ENCODE assay signal across 15 cellular contexts in the genomic region with DNA sequence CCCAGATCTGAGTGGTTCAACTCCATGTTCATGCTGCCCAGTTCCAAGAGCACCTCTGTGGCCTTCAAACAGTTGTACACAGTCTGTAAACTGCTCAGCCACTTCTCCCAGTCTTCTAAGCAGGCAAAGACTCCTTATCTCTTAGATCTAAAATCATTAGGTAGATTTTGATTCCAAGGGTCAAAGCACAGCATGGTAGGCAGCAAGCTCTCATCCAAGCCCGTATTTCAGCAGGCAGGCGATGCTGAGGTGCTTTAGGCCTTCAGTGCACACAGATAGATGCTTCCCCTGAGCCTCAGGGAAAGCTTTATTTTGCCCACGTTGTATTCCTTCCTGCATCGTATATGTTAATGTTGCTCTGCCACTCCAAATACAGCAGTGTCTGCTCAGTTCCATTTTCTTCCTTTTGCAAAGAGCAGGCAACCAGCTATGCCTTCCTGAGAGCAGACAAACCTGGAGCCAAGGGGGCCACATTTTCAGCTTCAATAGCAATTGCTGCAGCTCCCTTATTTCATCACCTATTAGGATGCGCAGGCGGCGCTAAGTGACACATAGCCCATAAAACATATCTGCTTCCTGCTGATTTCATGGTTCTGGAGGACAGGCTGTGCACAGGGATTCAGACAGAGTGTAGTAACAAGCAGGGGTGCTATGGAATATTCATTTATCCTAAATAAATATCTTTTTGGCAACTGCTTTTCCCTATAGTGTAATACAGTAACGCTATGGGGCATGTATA.
A peak's percentile ranks its signal among the peaks of the same experiment; 100 is the strongest.
DNase-seq lines count a peak whose midpoint lies in the region; ATAC-seq and TF ChIP-seq lines count a peak whose summit lies in the region.
"Had no signal": no experiment of that assay in that cellular context is flagged by ENCODE, and none has a peak within 500 bp of the region (broad histone marks: within the 10 kb centered on the region; RNA-seq: fewer than 3 reads in every experiment).

No MANE protein-coding gene starts in this region.

- no peak for TF ChIP-seq CTCF in endodermal cell (conservative IDR thresholded peaks at IDR 0.05)
- no peak for TF ChIP-seq CTCF in nephron (IDR thresholded peaks at IDR 0.05; ENCODE audit: unreplicated experiment in 3 of 3)
- no peak for TF ChIP-seq CTCF in PC-9 (conservative IDR thresholded peaks at IDR 0.05)
- no peak for TF ChIP-seq CTCF in prostate gland (IDR thresholded peaks at IDR 0.05)

- H3K4me3 ChIP-seq in endodermal cell (ENCODE audit: low read length): no peak overlapping the region
- no peak overlapping the region for H3K4me3 ChIP-seq in PC-9
- H3K4me3 ChIP-seq in prostate gland: no peak overlapping the region

- H3K36me3 ChIP-seq in endodermal cell (ENCODE audit: control insufficient read depth, insufficient read depth, low read length): no peaks in the 10 kb centered on the region
- no peaks in the 10 kb centered on the region for H3K36me3 ChIP-seq in PC-9 (ENCODE audit: low read depth)
- H3K36me3 ChIP-seq in prostate gland: no peaks in the 10 kb centered on the region

- H3K27ac ChIP-seq in endodermal cell (ENCODE audit: low read depth, low read length) (peak overlapping the region; percentile 36), PC-9 (no peak overlapping the region), prostate gland (no peak overlapping the region)

- H3K9ac ChIP-seq in endodermal cell (ENCODE audit: extremely low read depth, low read length, poor library complexity, severe bottlenecking): no peak overlapping the region

- no peak for ATAC-seq in GM19328 (IDR thresholded peaks at IDR 0.05; ENCODE audit: unreplicated experiment)
- ATAC-seq: natural killer cell; stimulated activated naive CD8-positive, alpha-beta T cell treated with anti-CD3 and anti-CD28 coated beads, Interleukin-15, amount 100 ng/mL, for 72 hours had no signal

- no peak overlapping the region for H3K4me2 ChIP-seq in PC-9

- H3K9me3 Mint-ChIP-seq in endodermal cell (peaks cover 5% of the 10 kb centered on the region), nephron (no peaks in the 10 kb centered on the region)
- H3K9me3 Mint-ChIP-seq: activated naive CD4-positive, alpha-beta T cell treated with anti-CD3 and anti-CD28 coated beads, Interleukin-2, amount 50 U/mL, for 24 hours; natural killer cell; stimulated activated naive CD8-positive, alpha-beta T cell treated with anti-CD3 and anti-CD28 coated beads, Interleukin-15, amount 100 ng/mL, for 72 hours had no signal

- intact Hi-C loops in PC-9 (cut with micrococcal nuclease; ENCODE audit: unreplicated experiment) (no loop called here), prostate gland (cut with DNase I) (no loop called here)

- DNase-seq in COLO668 (lab: John Stamatoyannopoulos, UW; ENCODE audit: unreplicated experiment) (peak; percentile 3), MV-4-11 (lab: John Stamatoyannopoulos, UW) (peak; percentile 57), endodermal cell (no peak), PC-9 (no peak), prostate gland (ENCODE audit: low spot score) (no peak)
- DNase-seq in activated CD4-positive, alpha-beta T cell treated with anti-CD3 and anti-CD28 coated beads, Interleukin-2, amount 50 U/mL, for 1 hour: no peak
- DNase-seq: activated CD4-positive, alpha-beta T cell treated with anti-CD3 and anti-CD28 coated beads for 48 hours; Calu3; natural killer cell; NCI-H226; stimulated activated CD4-positive, alpha-beta T cell treated with anti-CD3 and anti-CD28 coated beads, Interleukin-1b, Interleukin-23, amount 100 ng/mL, for 48 hours; stimulated activated naive CD8-positive, alpha-beta T cell treated with anti-CD3 and anti-CD28 coated beads, Interleukin-15, amount 100 ng/mL, for 72 hours had no signal

- no peak for TF ChIP-seq POLR2A in prostate gland (IDR thresholded peaks at IDR 0.05)

- no peak overlapping the region for H2AFZ ChIP-seq in PC-9

- H3K27me3 ChIP-seq in endodermal cell (ENCODE audit: control insufficient read depth, insufficient read depth, low read length, poor library complexity, severe bottlenecking) (no peaks in the 10 kb centered on the region), PC-9 (ENCODE audit: insufficient read depth, low read depth) (no peaks in the 10 kb centered on the region), prostate gland (replicated peaks; ENCODE audit: insufficient read depth) (no peaks in the 10 kb centered on the region)

- H3K27me3 Mint-ChIP-seq in endodermal cell (ENCODE audit: insufficient read depth) (peaks cover 6% of the 10 kb centered on the region), nephron (ENCODE audit: low read depth) (no peaks in the 10 kb centered on the region)
- H3K27me3 Mint-ChIP-seq: activated naive CD4-positive, alpha-beta T cell treated with anti-CD3 and anti-CD28 coated beads, Interleukin-2, amount 50 U/mL, for 24 hours; stimulated activated naive CD8-positive, alpha-beta T cell treated with anti-CD3 and anti-CD28 coated beads, Interleukin-15, amount 100 ng/mL, for 72 hours had no signal

- H3K4me1 ChIP-seq in endodermal cell (ENCODE audit: control insufficient read depth, insufficient read depth, low read length) (peaks cover 33% of the 10 kb centered on the region), PC-9 (replicated peaks; ENCODE audit: insufficient read depth) (no peaks in the 10 kb centered on the region), prostate gland (replicated peaks) (no peaks in the 10 kb centered on the region)

- H3K36me3 Mint-ChIP-seq in endodermal cell (ENCODE audit: low read depth) (peaks cover 5% of the 10 kb centered on the region), nephron (ENCODE audit: low read depth) (peaks cover 13% of the 10 kb centered on the region)
- H3K36me3 Mint-ChIP-seq: natural killer cell had no signal

- CTCF ChIA-PET in PC-9 (lab: Charles Lee): no interaction called here

- H3K27ac Mint-ChIP-seq in endodermal cell (no peak overlapping the region), nephron (peak overlapping the region; percentile 76 to 95 (median 91))
- H3K27ac Mint-ChIP-seq: activated naive CD4-positive, alpha-beta T cell treated with anti-CD3 and anti-CD28 coated beads, Interleukin-2, amount 50 U/mL, for 24 hours; natural killer cell; stimulated activated naive CD8-positive, alpha-beta T cell treated with anti-CD3 and anti-CD28 coated beads, Interleukin-15, amount 100 ng/mL, for 72 hours had no signal

- no peak overlapping the region for H3K4me3 Mint-ChIP-seq in endodermal cell
- H3K4me3 Mint-ChIP-seq in nephron: no peak overlapping the region
- H3K4me3 Mint-ChIP-seq: activated naive CD4-positive, alpha-beta T cell treated with anti-CD3 and anti-CD28 coated beads, Interleukin-2, amount 50 U/mL, for 24 hours; natural killer cell; stimulated activated naive CD8-positive, alpha-beta T cell treated with anti-CD3 and anti-CD28 coated beads, Interleukin-15, amount 100 ng/mL, for 72 hours had no signal

- peaks cover 14% of the 10 kb centered on the region; the same call in 1 of the 2 replicates for H3K79me2 ChIP-seq in PC-9 (ENCODE audit: low read depth)

- no peaks in the 10 kb centered on the region for H3K9me2 ChIP-seq in PC-9 (ENCODE audit: insufficient read depth)

- no peaks in the 10 kb centered on the region for H3F3A ChIP-seq in PC-9 (ENCODE audit: insufficient read depth, low read depth)

- peaks cover 76% of the 10 kb centered on the region for H3K4me1 Mint-ChIP-seq in endodermal cell
- peaks cover 33% of the 10 kb centered on the region for H3K4me1 Mint-ChIP-seq in nephron

- BruUV-seq in PC-9 (replicated peaks; lab: Mats Ljungman, UMichigan): no TSS peak

- H3K9me3 ChIP-seq in endodermal cell (ENCODE audit: control insufficient read depth, low read length) (no peaks in the 10 kb centered on the region), PC-9 (ENCODE audit: insufficient read depth, low read depth) (no peaks in the 10 kb centered on the region), prostate gland (no peaks in the 10 kb centered on the region)

- POLR2A ChIA-PET in PC-9 (lab: Charles Lee; ENCODE audit: unreplicated experiment): no interaction called here

- 89 to 91% methylated on average over 8 of the region's 8 CpGs for WGBS in endodermal cell (ENCODE audit: insufficient coverage in 1 of 2, insufficient read length in 1 of 2), 2 experiments
- WGBS in prostate gland: 69% methylated on average over 8 of the region's 8 CpGs

- H4K20me1 ChIP-seq in PC-9 (ENCODE audit: insufficient read depth): no peaks in the 10 kb centered on the region

Comparison
In these comparisons a context has a peak if more than half of its experiments do, and no peak if none do; other contexts are left out.
1. DNase-seq: peak in COLO668 (single experiment) and MV-4-11 (single experiment); none in endodermal cell (single experiment), PC-9 (0 of 2), prostate gland (single experiment) and activated CD4-positive, alpha-beta T cell treated with anti-CD3 and anti-CD28 coated beads, Interleukin-2, amount 50 U/mL, for 1 hour (single experiment).